ENCODE assay signal across 8 cellular contexts in the genomic region with DNA sequence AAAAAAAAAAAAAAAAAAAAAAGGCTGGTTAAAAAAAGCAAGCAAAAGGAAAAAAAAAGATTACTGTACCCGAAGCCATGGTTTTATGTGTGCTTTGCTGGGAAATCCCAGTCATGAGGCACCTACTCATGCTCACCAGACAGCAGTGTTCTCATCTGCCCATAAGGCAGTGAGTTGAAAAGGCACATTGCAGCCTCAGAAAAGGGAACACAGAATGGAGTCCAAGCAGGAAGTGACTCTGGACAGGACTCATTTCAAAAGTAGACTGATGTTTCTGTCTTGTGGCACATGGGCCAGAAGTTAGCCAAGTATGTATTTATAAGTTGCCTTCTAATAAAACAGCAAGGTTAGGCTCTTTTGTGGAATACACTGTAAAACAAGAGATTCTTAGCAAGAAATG. TPM values are rescaled to one million over a fixed set of nuclear protein-coding genes. Genes with fewer than 3 reads are reported as not detected.
DNase-seq lines count a peak whose midpoint lies in the region; ATAC-seq lines count a peak whose summit lies in the region.

No MANE protein-coding gene starts in this region.

- no peaks in the 10 kb centered on the region for H3K27me3 Mint-ChIP-seq in T-cell

- peak; percentile 63 for ATAC-seq in GM18867 (IDR thresholded peaks at IDR 0.05; ENCODE audit: unreplicated experiment)
- ATAC-seq in HG02981 (IDR thresholded peaks at IDR 0.05; ENCODE audit: unreplicated experiment), result peak; percentile 77
- ATAC-seq in T-cell (replicated peaks in 1 of 4), result peak in 1 of 4 experiments; percentile 63

- H3K36me3 Mint-ChIP-seq in T-cell, result peaks cover 14% of the 10 kb centered on the region

- H3K9me3 Mint-ChIP-seq in T-cell, result no peaks in the 10 kb centered on the region

- H3K4me3 Mint-ChIP-seq in T-cell, result no peak overlapping the region

- no peaks in the 10 kb centered on the region for H3K27me3 ChIP-seq in layer of hippocampus (ENCODE audit: control insufficient read depth, insufficient read depth, low read length)

- CTCF ChIA-PET in T-cell (lab: Charles Lee), result interaction anchor here in 1 of 2 donors (1.5 kb wide), 1 partner anchor 12 kb away, joined by 5 read pairs; no protein-coding TSS in a partner anchor

- H3K27ac ChIP-seq in layer of hippocampus (ENCODE audit: low read depth, low read length), result peak overlapping the region; percentile 23

- peaks cover 8 to 25% (median 11%) of the 10 kb centered on the region in 3 donors for H3K4me1 Mint-ChIP-seq in T-cell

- POLR2A ChIA-PET in T-cell (lab: Charles Lee), result no interaction called here

- H3K27ac Mint-ChIP-seq in T-cell, result peak overlapping the region; percentile 59 to 70

- peak; percentile 13 for DNase-seq in AG20443 (ENCODE audit: low spot score)
- peak in 1 of 34 experiments; percentile 15 for DNase-seq in T-cell
- no peak for DNase-seq in iPS-NIHi11 (ENCODE audit: low spot score)
- no peak for DNase-seq in DMS153 treated with DMSO at 0.1 percent for 48 hours (lab: John Stamatoyannopoulos, UW; ENCODE audit: unreplicated experiment)
- no peak for DNase-seq in NCI-H1105 treated with DMSO at 0.1 percent for 48 hours (lab: John Stamatoyannopoulos, UW)

RNA-seq across cellular contexts. Expression of gene PDSS1, which starts 40.2 kb away (rescaled TPM):
- total RNA-seq in T-cell, result 1 to 10 TPM; 2.1 to 6.2 (median 2.9) TPM
